Comparison of ENCODE assay signal across 8 cellular contexts in genomic region chr1:154154534-154155181, GRCh38. TPM values are rescaled to one million over a fixed set of nuclear protein-coding genes. Genes with fewer than 3 reads are reported as not detected.
DNase-seq lines count a peak whose midpoint lies in the region; ATAC-seq and TF ChIP-seq lines count a peak whose summit lies in the region.

Gene NUP210L, minus strand, starts transcription at chr1:154155073.

- H3K36me3 ChIP-seq in SK-N-MC (ENCODE audit: insufficient read depth, low read length) (peaks cover 38% of the 10 kb centered on the region), ovary (no peaks in the 10 kb centered on the region)

- no peak for TF ChIP-seq CTCF in fibroblast of mammary gland (conservative IDR thresholded peaks at IDR 0.05; ENCODE audit: control insufficient read depth, insufficient read depth, low read depth, low read length)
- TF ChIP-seq CTCF in ovary (IDR thresholded peaks at IDR 0.05), result no peak
- no peak for TF ChIP-seq CTCF in GM10266 (IDR thresholded peaks at IDR 0.05; ENCODE audit: control insufficient read depth, insufficient read depth, low read depth, missing control alignments)

- ATAC-seq in GM19351 (IDR thresholded peaks at IDR 0.05; ENCODE audit: unreplicated experiment), result no peak
- ATAC-seq in GM21447 (IDR thresholded peaks at IDR 0.05; ENCODE audit: unreplicated experiment), result no peak

- no peaks in the 10 kb centered on the region for H3K4me1 ChIP-seq in ovary (ENCODE audit: insufficient read depth)

- peak; percentile 77 for DNase-seq in DMS153 (lab: John Stamatoyannopoulos, UW)
- no peak for DNase-seq in SK-N-MC (ENCODE audit: low read depth, low spot score)
- DNase-seq in fibroblast of mammary gland (ENCODE audit: low read depth), result peak; percentile 44
- peak; percentile 22 to 74 (median 63) for DNase-seq in ovary
- no peak for DNase-seq in GM10266 (ENCODE audit: extremely low spot score)
- DNase-seq in SHP77 (lab: John Stamatoyannopoulos, UW), result no peak

- no peak within 1 kb of the TSS for H3K9ac ChIP-seq in SK-N-MC (ENCODE audit: insufficient read length)

- intact Hi-C loops in ovary (cut with DNase I), result no loop called here

- TF ChIP-seq POLR2A in ovary (IDR thresholded peaks at IDR 0.05), result no peak

- H3K4me3 ChIP-seq in SK-N-MC, result no peak within 1 kb of the TSS
- no peak within 1 kb of the TSS for H3K4me3 ChIP-seq in fibroblast of mammary gland (ENCODE audit: control insufficient read depth, low read depth, low read length)
- H3K4me3 ChIP-seq in ovary, result no peak within 1 kb of the TSS

- 75 to 80% (median 79%) methylated on average over 29 of the region's 29 CpGs for WGBS in ovary, 3 donors

- H3K27me3 ChIP-seq in ovary, result no peaks in the 10 kb centered on the region

- no peak for TF ChIP-seq EP300 in ovary (IDR thresholded peaks at IDR 0.05)

- H3K27ac ChIP-seq in SK-N-MC, result peak within 1 kb of the TSS; percentile 12; the same call in 1 of the 2 replicates
- H3K27ac ChIP-seq in ovary, result peak within 1 kb of the TSS; percentile 47 to 59

- H3K9me3 ChIP-seq in SK-N-MC (ENCODE audit: low read depth, low read length) (no peaks in the 10 kb centered on the region), ovary (no peaks in the 10 kb centered on the region)

RNA-seq across cellular contexts. Expression of gene NUP210L, which starts in this region (rescaled TPM):
- total RNA-seq in ovary, result under 1 TPM in 2 of 7 donors, not detected in 5; 0.07 to 0.10 TPM
- not detected for polyA plus RNA-seq in ovary

Comparison
In these comparisons a context has a peak if more than half of its experiments do, and no peak if none do; other contexts are left out.
1. Peak in DNase-seq and H3K27ac ChIP-seq in ovary; RNA of the gene not detected or under 1 TPM.
2. DNase-seq: peak in DMS153 (single experiment) and fibroblast of mammary gland (single experiment); none in SK-N-MC (single experiment), GM10266 (single experiment) and SHP77 (0 of 2).